Comparison of ENCODE assay signal across 11 cellular contexts in the genomic region with DNA sequence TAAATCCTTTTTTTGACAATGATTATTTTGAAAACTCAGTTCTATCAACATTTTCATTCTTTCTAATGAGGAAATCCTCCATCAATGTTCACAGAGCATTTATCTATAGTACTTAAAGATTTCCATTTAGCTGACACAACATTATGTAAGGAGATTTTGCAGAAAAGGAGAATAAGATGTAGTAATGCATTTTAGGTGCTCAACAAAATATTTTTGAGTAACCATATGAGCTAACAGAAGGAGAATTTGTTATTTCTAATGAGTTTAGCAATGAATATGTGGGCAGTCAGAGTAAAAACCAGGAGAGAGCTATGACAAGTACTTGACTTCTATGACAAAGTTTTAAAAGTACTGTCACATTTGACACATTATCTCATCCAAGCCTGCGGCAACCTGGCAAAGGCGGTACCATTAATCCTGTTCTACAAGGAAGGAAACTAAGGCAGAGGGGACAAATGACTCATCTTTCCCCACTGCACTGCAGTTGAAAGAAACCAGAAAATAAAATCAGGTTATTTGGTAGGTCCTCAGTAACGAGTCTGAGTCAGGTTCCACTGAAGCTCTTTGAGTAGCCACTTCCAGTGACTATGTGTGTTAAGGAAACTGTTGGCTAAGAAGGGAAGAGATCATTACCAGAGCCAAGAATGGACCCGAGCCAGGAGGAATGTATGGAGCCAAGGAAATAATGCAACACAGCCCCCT.
A peak's percentile ranks its signal among the peaks of the same experiment; 100 is the strongest.
DNase-seq lines count a peak whose midpoint lies in the region; ATAC-seq, FAIRE-seq and TF ChIP-seq lines count a peak whose summit lies in the region.
"Had no signal": no experiment of that assay in that cellular context is flagged by ENCODE, and none has a peak within 500 bp of the region (broad histone marks: within the 10 kb centered on the region; RNA-seq: fewer than 3 reads in every experiment).

No MANE protein-coding gene starts in this region.

- no peaks in the 10 kb centered on the region for H3K36me3 Mint-ChIP-seq in activated T-helper 1 cell treated with anti-CD3 and anti-CD28 coated beads, Interleukin-12 subunit alpha, Interleukin-12 subunit beta, Interleukin-2, Interleukin-4 antibody, amounts not matched to agents 30 ng/mL and 10 ng/mL and 1 ng/mL, durations not matched to agents 14 hours and 24 hours and 36 hours (ENCODE audit: low read depth)

- no peak overlapping the region for H3K4me3 Mint-ChIP-seq in activated T-helper 1 cell treated with anti-CD3 and anti-CD28 coated beads, Interleukin-12 subunit alpha, Interleukin-12 subunit beta, Interleukin-2, Interleukin-4 antibody, amounts not matched to agents 30 ng/mL and 10 ng/mL and 1 ng/mL, durations not matched to agents 14 hours and 24 hours and 36 hours

- TF ChIP-seq CTCF in fibroblast of villous mesenchyme (IDR thresholded peaks at IDR 0.05; ENCODE audit: insufficient read depth, low read depth, low read length), result no peak

- peak; percentile 68 for DNase-seq in activated effector memory CD4-positive, alpha-beta T cell treated with anti-CD3 and anti-CD28 coated beads, Interleukin-2, amount 50 U/mL, for 16 hours
- DNase-seq in activated effector memory CD4-positive, alpha-beta T cell treated with Interleukin-2 at 50 U/mL for 16 hours, result no peak
- DNase-seq in activated T-helper 1 cell treated with anti-CD3 and anti-CD28 coated beads, Interleukin-12 subunit alpha, Interleukin-12 subunit beta, Interleukin-2, Interleukin-4 antibody, amounts not matched to agents 30 ng/mL and 10 ng/mL and 1 ng/mL, durations not matched to agents 14 hours and 24 hours and 36 hours (ENCODE audit: low spot score), result no peak
- DNase-seq in fibroblast of villous mesenchyme (ENCODE audit: low read depth) (peak; percentile 52), kidney glomerular epithelial cell (lab: John Stamatoyannopoulos, UW) (no peak), GM19239 (ENCODE audit: insufficient read length, low spot score) (no peak)
- peak; percentile 49 for DNase-seq in stimulated activated CD8-positive, alpha-beta memory T cell treated with anti-CD3 and anti-CD28 coated beads, Interleukin-4, amount 100 ng/mL, for 48 hours
- DNase-seq: anterior cingulate cortex, NCI-H446 treated with DMSO at 0.1 percent for 48 hours had no signal

- intact Hi-C loops in activated T-helper 1 cell treated with anti-CD3 and anti-CD28 coated beads, Interleukin-12 subunit alpha, Interleukin-12 subunit beta, Interleukin-2, Interleukin-4 antibody, amounts not matched to agents 30 ng/mL and 10 ng/mL and 1 ng/mL, durations not matched to agents 14 hours and 24 hours and 36 hours (cut with micrococcal nuclease), result no loop called here

- no peaks in the 10 kb centered on the region for H3K9me3 Mint-ChIP-seq in activated T-helper 1 cell treated with anti-CD3 and anti-CD28 coated beads, Interleukin-12 subunit alpha, Interleukin-12 subunit beta, Interleukin-2, Interleukin-4 antibody, amounts not matched to agents 30 ng/mL and 10 ng/mL and 1 ng/mL, durations not matched to agents 14 hours and 24 hours and 36 hours

- H3K27ac Mint-ChIP-seq in activated T-helper 1 cell treated with anti-CD3 and anti-CD28 coated beads, Interleukin-12 subunit alpha, Interleukin-12 subunit beta, Interleukin-2, Interleukin-4 antibody, amounts not matched to agents 30 ng/mL and 10 ng/mL and 1 ng/mL, durations not matched to agents 14 hours and 24 hours and 36 hours, result peak overlapping the region; percentile 69

- FAIRE-seq in GM19239 (lab: Jason Lieb, UNC), result no peak

- ATAC-seq in GM21526 (IDR thresholded peaks at IDR 0.05; ENCODE audit: low FRiP score, unreplicated experiment), result no peak

- no peaks in the 10 kb centered on the region for H3K27me3 Mint-ChIP-seq in activated T-helper 1 cell treated with anti-CD3 and anti-CD28 coated beads, Interleukin-12 subunit alpha, Interleukin-12 subunit beta, Interleukin-2, Interleukin-4 antibody, amounts not matched to agents 30 ng/mL and 10 ng/mL and 1 ng/mL, durations not matched to agents 14 hours and 24 hours and 36 hours (ENCODE audit: insufficient read depth)

- H3K4me3 ChIP-seq in fibroblast of villous mesenchyme (ENCODE audit: low read depth, low read length), result no peak overlapping the region
- H3K4me3 ChIP-seq: hepatocyte had no signal

- peaks cover 78% of the 10 kb centered on the region for H3K4me1 Mint-ChIP-seq in activated T-helper 1 cell treated with anti-CD3 and anti-CD28 coated beads, Interleukin-12 subunit alpha, Interleukin-12 subunit beta, Interleukin-2, Interleukin-4 antibody, amounts not matched to agents 30 ng/mL and 10 ng/mL and 1 ng/mL, durations not matched to agents 14 hours and 24 hours and 36 hours (ENCODE audit: low read depth)

Comparison
In these comparisons a context has a peak if more than half of its experiments do, and no peak if none do; other contexts are left out.
1. DNase-seq: peak in activated effector memory CD4-positive, alpha-beta T cell treated with anti-CD3 and anti-CD28 coated beads, Interleukin-2, amount 50 U/mL, for 16 hours (single experiment), fibroblast of villous mesenchyme (single experiment) and stimulated activated CD8-positive, alpha-beta memory T cell treated with anti-CD3 and anti-CD28 coated beads, Interleukin-4, amount 100 ng/mL, for 48 hours (single experiment); none in activated effector memory CD4-positive, alpha-beta T cell treated with Interleukin-2 at 50 U/mL for 16 hours (single experiment), activated T-helper 1 cell treated with anti-CD3 and anti-CD28 coated beads, Interleukin-12 subunit alpha, Interleukin-12 subunit beta, Interleukin-2, Interleukin-4 antibody, amounts not matched to agents 30 ng/mL and 10 ng/mL and 1 ng/mL, durations not matched to agents 14 hours and 24 hours and 36 hours (single experiment), kidney glomerular epithelial cell (single experiment) and GM19239 (single experiment).